Comparison of ENCODE assay signal across 8 cellular contexts in the genomic region with DNA sequence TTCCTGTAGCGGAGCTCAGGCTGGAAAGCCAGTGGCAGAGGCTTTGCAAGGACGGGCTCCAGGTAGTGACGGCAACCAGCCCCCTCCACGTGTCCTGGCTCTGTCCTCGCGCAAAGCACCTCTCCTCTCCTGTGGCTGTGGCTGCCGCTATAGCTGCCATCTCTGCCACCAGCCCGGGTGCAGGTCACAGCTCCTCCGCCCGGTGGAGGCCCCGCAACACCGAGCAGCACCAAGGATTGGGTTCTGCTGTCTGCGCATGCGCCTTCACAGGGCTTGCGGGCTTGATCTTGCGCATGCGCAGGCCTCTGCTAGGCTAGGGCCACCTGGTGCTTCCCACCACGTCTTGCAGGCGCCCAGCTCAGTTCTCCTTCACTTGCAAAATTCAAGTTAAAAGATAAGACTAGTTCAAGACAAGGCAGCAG.
A peak's percentile ranks its signal among the peaks of the same experiment; 100 is the strongest.
DNase-seq lines count a peak whose midpoint lies in the region; ATAC-seq and TF ChIP-seq lines count a peak whose summit lies in the region.

No MANE protein-coding gene starts in this region.

- DNase-seq in activated CD4-positive, alpha-beta T cell treated with anti-CD3 and anti-CD28 coated beads for 4 hours: peak; percentile 9 to 43
- DNase-seq in fibroblast of mammary gland (ENCODE audit: low read depth) (peak; percentile 10), HEK293T (ENCODE audit: extremely low spot score) (no peak), superior temporal gyrus (ENCODE audit: extremely low spot score) (no peak)
- peak; percentile 31 for DNase-seq in stimulated activated CD4-positive, alpha-beta T cell treated with anti-CD3 and anti-CD28 coated beads, Interleukin-15, amount 100 ng/mL, for 24 hours

- no peak overlapping the region for H3K4me3 ChIP-seq in fibroblast of mammary gland (ENCODE audit: control insufficient read depth, low read depth, low read length)

- peak; percentile 94 for ATAC-seq in GM19035 (IDR thresholded peaks at IDR 0.05; ENCODE audit: unreplicated experiment)
- ATAC-seq in GM21717 (IDR thresholded peaks at IDR 0.05; ENCODE audit: unreplicated experiment): no peak
- no peak for ATAC-seq in HG03520 (IDR thresholded peaks at IDR 0.05; ENCODE audit: unreplicated experiment)

- CTCF ChIA-PET in HEK293T (lab: Yijun Ruan, JAX): interaction anchor here (1.0 kb wide), 1 partner anchor 70 kb away, joined by 3 read pairs; no protein-coding TSS in a partner anchor

- TF ChIP-seq CTCF in fibroblast of mammary gland (conservative IDR thresholded peaks at IDR 0.05; ENCODE audit: control insufficient read depth, insufficient read depth, low read depth, low read length): no peak

- POLR2A ChIA-PET in HEK293T (lab: Yijun Ruan, JAX): no interaction called here

TF ChIP-seq in HEK293T, 16 proteins besides CTCF, POLR2A, EP300 and RAD21:
- no peak for TF ChIP-seq FOXK2 (IDR thresholded peaks at IDR 0.05)
- no peak for TF ChIP-seq ARNT (IDR thresholded peaks at IDR 0.05)
- no peak for TF ChIP-seq ZNF384 (IDR thresholded peaks at IDR 0.05)
- TF ChIP-seq BHLHE40 (IDR thresholded peaks at IDR 0.05; ENCODE audit: borderline replicate concordance): no peak
- no peak for TF ChIP-seq SP1 (IDR thresholded peaks at IDR 0.05)
- TF ChIP-seq SUZ12 (IDR thresholded peaks at IDR 0.05): no peak
- TF ChIP-seq ELF4 (IDR thresholded peaks at IDR 0.05): no peak
- no peak for TF ChIP-seq L3MBTL2 (conservative IDR thresholded peaks at IDR 0.05)
- no peak for TF ChIP-seq CTBP1 (IDR thresholded peaks at IDR 0.05; ENCODE audit: borderline replicate concordance)
- no peak for TF ChIP-seq NFRKB (IDR thresholded peaks at IDR 0.05)
- TF ChIP-seq LEF1 (IDR thresholded peaks at IDR 0.05; ENCODE audit: borderline replicate concordance): no peak
- TF ChIP-seq FOXM1 (IDR thresholded peaks at IDR 0.05; ENCODE audit: borderline replicate concordance): no peak
- TF ChIP-seq FOXA1 (IDR thresholded peaks at IDR 0.05): no peak
- TF ChIP-seq, protein P1, sequence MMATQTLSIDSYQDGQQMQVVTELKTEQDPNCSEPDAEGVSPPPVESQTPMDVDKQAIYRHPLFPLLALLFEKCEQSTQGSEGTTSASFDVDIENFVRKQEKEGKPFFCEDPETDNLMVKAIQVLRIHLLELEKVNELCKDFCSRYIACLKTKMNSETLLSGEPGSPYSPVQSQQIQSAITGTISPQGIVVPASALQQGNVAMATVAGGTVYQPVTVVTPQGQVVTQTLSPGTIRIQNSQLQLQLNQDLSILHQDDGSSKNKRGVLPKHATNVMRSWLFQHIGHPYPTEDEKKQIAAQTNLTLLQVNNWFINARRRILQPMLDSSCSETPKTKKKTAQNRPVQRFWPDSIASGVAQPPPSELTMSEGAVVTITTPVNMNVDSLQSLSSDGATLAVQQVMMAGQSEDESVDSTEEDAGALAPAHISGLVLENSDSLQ (IDR thresholded peaks at IDR 0.05): no peak
- TF ChIP-seq HDGF (IDR thresholded peaks at IDR 0.05; ENCODE audit: borderline replicate concordance): no peak
- TF ChIP-seq TARDBP (IDR thresholded peaks at IDR 0.05): no peak
TF ChIP-seq in HEK293T: peak in this region for 0.

Comparison
In these comparisons a context has a peak if more than half of its experiments do, and no peak if none do; other contexts are left out.
1. DNase-seq: peak in activated CD4-positive, alpha-beta T cell treated with anti-CD3 and anti-CD28 coated beads for 4 hours (2 of 2), fibroblast of mammary gland (single experiment) and stimulated activated CD4-positive, alpha-beta T cell treated with anti-CD3 and anti-CD28 coated beads, Interleukin-15, amount 100 ng/mL, for 24 hours (single experiment); none in HEK293T (single experiment) and superior temporal gyrus (single experiment).